Comparison of ENCODE assay signal across 8 cellular contexts in the genomic region with DNA sequence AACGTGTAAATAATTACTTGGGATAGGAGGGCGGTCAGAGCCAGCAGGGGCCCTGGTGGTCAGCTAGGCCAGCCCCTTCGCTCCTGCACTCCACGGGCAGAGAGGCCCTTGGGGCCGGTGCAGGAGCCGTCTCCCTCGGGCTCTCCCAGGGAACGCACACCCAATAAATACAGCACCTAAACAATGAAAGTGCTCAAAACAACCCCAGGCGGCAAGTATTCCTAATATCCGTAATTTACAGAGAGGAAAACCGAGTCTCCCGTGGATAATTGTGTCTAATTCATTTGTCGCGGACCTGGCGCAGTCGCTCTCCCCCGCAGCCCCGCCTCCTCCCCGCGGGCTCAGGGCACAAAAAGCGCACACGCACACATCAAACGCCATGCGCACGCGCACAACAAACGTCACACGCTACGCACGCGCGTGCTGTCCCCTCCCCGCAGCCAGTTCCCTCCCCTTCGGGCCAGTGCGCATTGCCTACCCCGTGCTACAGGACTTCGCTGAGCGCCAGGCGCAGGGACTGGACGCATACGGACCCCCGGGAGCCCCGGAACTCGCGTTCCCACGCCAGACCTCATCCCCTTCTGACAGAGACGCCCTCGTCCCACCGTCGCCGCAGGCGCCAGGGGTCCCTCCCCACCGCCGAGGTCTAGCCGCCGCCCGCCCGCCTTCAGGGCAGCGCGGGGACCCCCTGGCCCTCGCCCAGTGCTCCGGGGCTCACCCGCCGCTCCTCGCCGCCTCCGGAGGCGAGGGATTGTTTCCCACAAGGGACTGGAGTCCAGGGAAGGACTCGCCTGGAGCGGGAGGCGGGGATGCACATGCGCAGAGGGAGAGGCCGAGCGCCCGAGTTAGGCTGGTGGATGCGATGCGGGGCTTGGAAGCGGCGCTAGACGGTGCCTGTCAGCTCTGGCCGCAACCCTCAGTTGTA. TPM values are rescaled to one million over a fixed set of nuclear protein-coding genes. Genes with fewer than 3 reads are reported as not detected.
DNase-seq lines count a peak whose midpoint lies in the region; TF ChIP-seq lines count a peak whose summit lies in the region.

A gene (minus strand): TSS at position 324 of the 925 bp plus-strand sequence. CDS start 1,300 bp downstream, outside the sequence.

- no peak within 1 kb of the TSS for H3T11ph ChIP-seq in H9 (ENCODE audit: low read length)

- peaks cover 12 to 14% (median 12%) of the 10 kb centered on the region in 3 experiments for H3K36me3 Mint-ChIP-seq in H9 (ENCODE audit: insufficient read depth in 1 of 3, low read depth in 3 of 3)

- H3K23me2 ChIP-seq in H9 (ENCODE audit: insufficient read length, low read depth, low read length, poor library complexity, severe bottlenecking): no peaks in the 10 kb centered on the region

- H3K4me3 ChIP-seq in neutrophil (ENCODE audit: low read depth in 1 of 2, low read length in 1 of 2): peak within 1 kb of the TSS; percentile 87 to 99

- H3K4me2 ChIP-seq in H9 (ENCODE audit: insufficient read depth, insufficient read length, low read length): peak within 1 kb of the TSS; percentile 74

- peaks cover 32 to 72% of the 10 kb centered on the region in 2 experiments for H3K9me3 Mint-ChIP-seq in H9

- WGBS in H9 (ENCODE audit: extremely low coverage, insufficient read length, low lambda C conversion rate): no CpG with 5 or more reads among the region's 81 CpGs

- no peak within 1 kb of the TSS for H2BK20ac ChIP-seq in H9 (ENCODE audit: low read depth, low read length, poor library complexity, severe bottlenecking)

- no peak within 1 kb of the TSS for H2AK5ac ChIP-seq in H9 (ENCODE audit: insufficient read length, low read length)

- H3K4me1 ChIP-seq in ES-I3 (ENCODE audit: insufficient read depth, low read length): no peaks in the 10 kb centered on the region
- H3K4me1 ChIP-seq in H9 (ENCODE audit: insufficient read depth, low read length): no peaks in the 10 kb centered on the region; the same call in 1 of the 2 replicates
- H3K4me1 ChIP-seq in neutrophil (ENCODE audit: control insufficient read depth in 1 of 2, insufficient read depth in 1 of 2, low read depth in 1 of 2, low read length in 1 of 2): peaks cover 14% of the 10 kb centered on the region in 2 experiments

- H2BK120ac ChIP-seq in H9 (ENCODE audit: low read depth, low read length, poor library complexity, severe bottlenecking): no peak within 1 kb of the TSS

- H2BK12ac ChIP-seq in H9 (ENCODE audit: insufficient read length, low read depth, low read length): no peak within 1 kb of the TSS

- DNase-seq in H9 (peak; percentile 20), M059J (ENCODE audit: low read depth) (peak; percentile 89), activated gamma-delta T cell (lab: John Stamatoyannopoulos, UW) (peak; percentile 85), fibroblast of the conjunctiva (ENCODE audit: low read depth) (peak; percentile 94), substantia nigra (lab: John Stamatoyannopoulos, UW) (peak; percentile 71 to 97 (median 93))

- H3K18ac ChIP-seq in H9 (ENCODE audit: insufficient read length, low read depth, low read length): peak within 1 kb of the TSS; percentile 20

- H2BK15ac ChIP-seq in H9 (ENCODE audit: low read depth, low read length): no peak within 1 kb of the TSS

- H3K4ac ChIP-seq in H9 (ENCODE audit: low read depth, low read length): no peak within 1 kb of the TSS

- no peak within 1 kb of the TSS for H4K8ac ChIP-seq in H9 (replicated peaks; ENCODE audit: insufficient read length, low read depth, low read length)

- H3K79me2 ChIP-seq in H9 (ENCODE audit: insufficient read depth, low read length): no peaks in the 10 kb centered on the region

- H3K9me3 ChIP-seq in ES-I3 (ENCODE audit: control insufficient read depth, insufficient read depth, low read length) (peaks cover 2% of the 10 kb centered on the region; the same call in 1 of the 2 replicates), H9 (ENCODE audit: control insufficient read depth, low read depth, low read length) (peaks cover 1% of the 10 kb centered on the region), neutrophil (no peaks in the 10 kb centered on the region)

- peak; percentile 98 for TF ChIP-seq POLR2A in Raji (IDR thresholded peaks at IDR 0.05; ENCODE audit: insufficient read depth, low read depth, low read length)

- peaks cover 4% of the 10 kb centered on the region; the same call in 1 of the 2 replicates for H3K27me3 Mint-ChIP-seq in H9 (ENCODE audit: low read depth)

- H3K4me1 Mint-ChIP-seq in H9: peaks cover 5 to 8% of the 10 kb centered on the region in 2 experiments

- no peak within 1 kb of the TSS for H2AFZ ChIP-seq in H9 (ENCODE audit: low read length)

- H3K27me3 ChIP-seq in H9 (ENCODE audit: insufficient read depth, low read length) (no peaks in the 10 kb centered on the region), neutrophil (peaks cover 11% of the 10 kb centered on the region)

- H4K91ac ChIP-seq in H9 (ENCODE audit: insufficient read length, low read depth, low read length): no peak within 1 kb of the TSS

- TF ChIP-seq CTCF in H9 (conservative IDR thresholded peaks at IDR 0.05): no peak
- TF ChIP-seq CTCF in neutrophil (IDR thresholded peaks at IDR 0.05): peak; percentile 9

- H4K20me1 ChIP-seq in H9 (ENCODE audit: control insufficient read depth, insufficient read depth, insufficient read length): no peaks in the 10 kb centered on the region

- H3K56ac ChIP-seq in H9 (ENCODE audit: insufficient read length, low read depth, low read length): no peak within 1 kb of the TSS

- H3K36me3 ChIP-seq in ES-I3 (ENCODE audit: insufficient read depth, low read length) (no peaks in the 10 kb centered on the region), neutrophil (no peaks in the 10 kb centered on the region)

- no peaks in the 10 kb centered on the region for H3K79me1 ChIP-seq in H9 (ENCODE audit: insufficient read depth, low read depth, low read length, poor library complexity, severe bottlenecking)

- no peak within 1 kb of the TSS for H3K23ac ChIP-seq in H9 (ENCODE audit: insufficient read length, low read depth, low read length)

- H3K14ac ChIP-seq in H9 (ENCODE audit: insufficient read depth, low read length): peak within 1 kb of the TSS; percentile 80

- H3K27ac Mint-ChIP-seq in H9: peak within 1 kb of the TSS; percentile 32 to 91 (median 64); a peak in 5 of 7 replicates

- H3K9ac ChIP-seq in ES-I3 (ENCODE audit: low read depth, low read length) (peak within 1 kb of the TSS; percentile 84), H9 (ENCODE audit: extremely low read depth, insufficient read length, low read length) (peak within 1 kb of the TSS; percentile 60)

- no peak within 1 kb of the TSS for H4K5ac ChIP-seq in H9 (ENCODE audit: insufficient read length, low read depth, low read length)

- H3K4me3 Mint-ChIP-seq in H9: peak within 1 kb of the TSS; percentile 75 to 91

- no peak within 1 kb of the TSS for H2BK5ac ChIP-seq in H9 (ENCODE audit: insufficient read length, low read length)

- H3K27ac ChIP-seq in H9 (ENCODE audit: insufficient read length, low read depth, low read length) (no peak within 1 kb of the TSS), neutrophil (peak within 1 kb of the TSS; percentile 65), substantia nigra (ENCODE audit: low read depth, low read length, poor library complexity, severe bottlenecking) (peak within 1 kb of the TSS; percentile 100)

RNA-seq across cellular contexts. Expression of the gene that starts here (rescaled TPM):
- 5.4 and 6.4 TPM in 2 replicates for total RNA-seq in H9 (2021)
- 3.1 and 5.5 TPM in 2 replicates for total RNA-seq in M059J (2014; rRNA removed; shearing (Covaris generic))

Comparison
In these comparisons a context has a peak if more than half of its experiments do, and no peak if none do; other contexts are left out.
1. DNase-seq: peak in every context shown above with its lines; median percentile 94 in fibroblast of the conjunctiva; 93 in substantia nigra; 89 in M059J; 85 in activated gamma-delta T cell; 20 in H9.